In the genomic region with DNA sequence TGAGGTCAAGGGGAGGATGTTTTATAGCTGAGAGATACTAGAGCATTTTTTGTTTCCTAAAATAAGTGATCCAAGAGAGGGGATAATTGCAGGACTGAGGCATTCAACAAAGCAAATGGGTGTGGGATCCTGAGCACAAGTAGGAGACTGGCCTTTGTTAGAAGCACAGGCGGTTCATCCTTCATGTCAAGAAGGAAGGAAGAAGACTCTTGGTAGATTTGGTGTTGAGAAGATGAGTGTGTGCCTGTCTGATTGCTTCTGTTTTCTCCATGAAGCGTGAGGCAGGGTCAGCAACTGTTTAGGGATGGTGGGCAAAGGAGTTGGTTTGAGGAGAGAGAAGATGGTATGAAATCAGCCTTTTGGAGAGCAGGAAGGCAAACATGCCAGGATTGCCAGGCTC, we compare ENCODE assay signal across 38 cellular contexts. TPM values are rescaled to one million over a fixed set of nuclear protein-coding genes. Genes with fewer than 3 reads are reported as not detected.
"Had no signal": no experiment of that assay in that cellular context is flagged by ENCODE, and none has a peak within 500 bp of the region (broad histone marks: within the 10 kb centered on the region; RNA-seq: fewer than 3 reads in every experiment).

No MANE protein-coding gene starts in this region.

- FAIRE-seq: astrocyte, TTC549 had no signal

- H3K27ac ChIP-seq: adrenal gland, body of pancreas, brain microvascular endothelial cell, breast epithelium, VCaP had no signal

- H3K4me3 Mint-ChIP-seq: activated B cell treated with CpG ODN at 0.5 μM for 24 hours; activated CD4-positive, alpha-beta memory T cell treated with anti-CD3 and anti-CD28 coated beads for 36 hours; activated CD4-positive, alpha-beta T cell treated with anti-CD3 and anti-CD28 coated beads, Interleukin-2, amount 10 ng/mL, durations not matched to agents 24 days and 14 days; activated CD8-positive, alpha-beta T cell treated with anti-CD3 and anti-CD28 coated beads for 36 hours; activated naive CD4-positive, alpha-beta T cell treated with anti-CD3 and anti-CD28 coated beads for 36 hours; activated naive CD8-positive, alpha-beta T cell treated with anti-CD3 and anti-CD28 coated beads for 36 hours; activated T-cell treated with anti-CD3 and anti-CD28 coated beads, Interleukin-2, amount 50 U/mL, for 4 hours; activated T-cell treated with anti-CD3 and anti-CD28 coated beads, Interleukin-2, amount 50 U/mL, for 72 hours; activated T-helper 1 cell treated with anti-CD3 and anti-CD28 coated beads, Interleukin-12 subunit alpha, Interleukin-12 subunit beta, Interleukin-2, Interleukin-4 antibody, amounts not matched to agents 30 ng/mL and 10 ng/mL and 1 ng/mL, durations not matched to agents 14 hours and 24 hours and 36 hours; activated T-helper 17 cell treated with anti-CD3 and anti-CD28 coated beads, Interleukin-2, amount 50 U/mL, for 72 hours; T-helper 1 cell treated with Interleukin-12 subunit alpha and Interleukin-12 subunit beta and Interleukin-4 antibody, amounts not matched to agents 30 μg/mL and 1 μg/mL, for 36 hours; T-helper 2 cell treated with Interferon-gamma antibody and Interleukin-4, amounts not matched to agents 5 μg/mL and 100 μg/mL, for 36 hours had no signal

- H3K36me3 ChIP-seq: adrenal gland, brain microvascular endothelial cell, breast epithelium had no signal

- H3K9me3 ChIP-seq: adrenal gland, body of pancreas, breast epithelium had no signal

- H3K4me1 ChIP-seq: adrenal gland, body of pancreas, breast epithelium had no signal

- H3K27me3 Mint-ChIP-seq: activated B cell treated with CpG ODN at 0.5 μM for 24 hours; activated CD4-positive, alpha-beta memory T cell treated with anti-CD3 and anti-CD28 coated beads for 36 hours; activated CD4-positive, alpha-beta T cell treated with anti-CD3 and anti-CD28 coated beads, Interleukin-2, amount 10 ng/mL, durations not matched to agents 24 days and 14 days; activated CD8-positive, alpha-beta T cell treated with anti-CD3 and anti-CD28 coated beads for 36 hours; activated naive CD8-positive, alpha-beta T cell treated with anti-CD3 and anti-CD28 coated beads for 36 hours; activated T-helper 17 cell treated with anti-CD3 and anti-CD28 coated beads, Interleukin-2, amount 50 U/mL, for 72 hours had no signal

- H3K4me1 Mint-ChIP-seq: activated B cell treated with CpG ODN at 0.5 μM for 24 hours; activated naive CD8-positive, alpha-beta T cell treated with anti-CD3 and anti-CD28 coated beads for 36 hours; activated T-helper 17 cell treated with anti-CD3 and anti-CD28 coated beads, Interleukin-2, amount 50 U/mL, for 72 hours had no signal

- H3K4me3 ChIP-seq: adrenal gland, body of pancreas, breast epithelium had no signal

- H3K27ac Mint-ChIP-seq: activated B cell treated with CpG ODN at 0.5 μM for 24 hours; activated CD4-positive, alpha-beta memory T cell treated with anti-CD3 and anti-CD28 coated beads for 36 hours; activated CD8-positive, alpha-beta T cell treated with anti-CD3 and anti-CD28 coated beads for 36 hours; activated naive CD4-positive, alpha-beta T cell treated with anti-CD3 and anti-CD28 coated beads for 36 hours; activated naive CD4-positive, alpha-beta T cell treated with anti-CD3 and anti-CD28 coated beads, Interleukin-2, amount 50 U/mL, for 72 hours; activated naive CD8-positive, alpha-beta T cell treated with anti-CD3 and anti-CD28 coated beads for 36 hours; activated T-cell treated with anti-CD3 and anti-CD28 coated beads, Interleukin-2, amount 50 U/mL, for 72 hours; activated T-helper 1 cell treated with anti-CD3 and anti-CD28 coated beads, Interleukin-12 subunit alpha, Interleukin-12 subunit beta, Interleukin-2, Interleukin-4 antibody, amounts not matched to agents 30 ng/mL and 10 ng/mL and 1 ng/mL, durations not matched to agents 14 hours and 24 hours and 36 hours; activated T-helper 17 cell treated with anti-CD3 and anti-CD28 coated beads, Interleukin-2, amount 50 U/mL, for 72 hours; T-helper 1 cell treated with Interleukin-12 subunit alpha and Interleukin-12 subunit beta and Interleukin-4 antibody, amounts not matched to agents 30 μg/mL and 1 μg/mL, for 36 hours; T-helper 2 cell treated with Interferon-gamma antibody and Interleukin-4, amounts not matched to agents 5 μg/mL and 100 μg/mL, for 36 hours had no signal

- H3K27me3 ChIP-seq: adrenal gland, body of pancreas, brain microvascular endothelial cell, breast epithelium had no signal

- ATAC-seq: activated CD8-positive, alpha-beta T cell treated with anti-CD3 and anti-CD28 coated beads for 36 hours; activated T-cell treated with anti-CD3 and anti-CD28 coated beads, Interleukin-2, amount 50 U/mL, for 4 hours; activated T-cell treated with anti-CD3 and anti-CD28 coated beads, Interleukin-2, amount 50 U/mL, for 72 hours; activated T-helper 17 cell treated with anti-CD3 and anti-CD28 coated beads, Interleukin-2, amount 50 U/mL, for 72 hours; body of pancreas had no signal

- DNase-seq: activated B cell treated with CpG ODN at 0.5 μM for 24 hours; activated CD4-positive, alpha-beta memory T cell treated with anti-CD3 and anti-CD28 coated beads for 36 hours; activated CD4-positive, alpha-beta T cell treated with anti-CD3 and anti-CD28 coated beads for 4 hours; activated CD4-positive, alpha-beta T cell treated with anti-CD3 and anti-CD28 coated beads, Interleukin-2, amount 10 ng/mL, durations not matched to agents 24 days and 14 days; activated CD4-positive, alpha-beta T cell treated with anti-CD3 and anti-CD28 coated beads, Interleukin-2, amount 50 U/mL, for 1 hour; activated CD4-positive, alpha-beta T cell treated with anti-CD3 and anti-CD28 coated beads, Interleukin-2, amount 50 U/mL, for 4 hours; activated CD4-positive, CD25-positive, alpha-beta regulatory T cell treated with anti-CD3 and anti-CD28 coated beads, Interleukin-2, amount 50 U/mL, for 72 hours; activated CD8-positive, alpha-beta memory T cell treated with anti-CD3 and anti-CD28 coated beads, Interleukin-2, amount 50 U/mL, for 4 hours; activated CD8-positive, alpha-beta T cell treated with anti-CD3 and anti-CD28 coated beads for 36 hours; activated effector memory CD4-positive, alpha-beta T cell treated with anti-CD3 and anti-CD28 coated beads, Interleukin-2, amount 50 U/mL, for 16 hours; activated gamma-delta T cell treated with Interleukin-2 at 50 U/mL for 16 hours; activated naive CD4-positive, alpha-beta T cell; activated naive CD4-positive, alpha-beta T cell treated with anti-CD3 and anti-CD28 coated beads for 36 hours; activated naive CD4-positive, alpha-beta T cell treated with anti-CD3 and anti-CD28 coated beads, Interleukin-2, amount 50 U/mL, for 16 hours; activated naive CD8-positive, alpha-beta T cell treated with anti-CD3 and anti-CD28 coated beads for 36 hours; activated T-cell treated with anti-CD3 and anti-CD28 coated beads for 4 hours; activated T-cell treated with anti-CD3 and anti-CD28 coated beads, Interleukin-2, amount 50 U/mL, for 1 hour; activated T-cell treated with anti-CD3 and anti-CD28 coated beads, Interleukin-2, amount 50 U/mL, for 4 hours; activated T-cell treated with anti-CD3 and anti-CD28 coated beads, Interleukin-2, amount 50 U/mL, for 72 hours; adrenal gland; amniotic stem cell; aorta; body of pancreas; brain microvascular endothelial cell; central memory CD4-positive, alpha-beta T cell; T-helper 1 cell; T-helper 2 cell; T-helper 9 cell had no signal

- H3K9me3 Mint-ChIP-seq: activated B cell treated with CpG ODN at 0.5 μM for 24 hours; activated CD4-positive, alpha-beta memory T cell treated with anti-CD3 and anti-CD28 coated beads for 36 hours; activated CD4-positive, alpha-beta T cell treated with anti-CD3 and anti-CD28 coated beads, Interleukin-2, amount 10 ng/mL, durations not matched to agents 24 days and 14 days; activated CD8-positive, alpha-beta T cell treated with anti-CD3 and anti-CD28 coated beads for 36 hours; activated naive CD4-positive, alpha-beta T cell treated with anti-CD3 and anti-CD28 coated beads for 36 hours; activated naive CD4-positive, alpha-beta T cell treated with anti-CD3 and anti-CD28 coated beads, Interleukin-2, amount 50 U/mL, for 72 hours; activated naive CD8-positive, alpha-beta T cell treated with anti-CD3 and anti-CD28 coated beads for 36 hours; activated T-cell treated with anti-CD3 and anti-CD28 coated beads, Interleukin-2, amount 50 U/mL, for 4 hours; activated T-cell treated with anti-CD3 and anti-CD28 coated beads, Interleukin-2, amount 50 U/mL, for 72 hours; activated T-helper 1 cell treated with anti-CD3 and anti-CD28 coated beads, Interleukin-12 subunit alpha, Interleukin-12 subunit beta, Interleukin-2, Interleukin-4 antibody, amounts not matched to agents 30 ng/mL and 10 ng/mL and 1 ng/mL, durations not matched to agents 14 hours and 24 hours and 36 hours; activated T-helper 17 cell treated with anti-CD3 and anti-CD28 coated beads, Interleukin-2, amount 50 U/mL, for 72 hours; T-helper 1 cell treated with Interleukin-12 subunit alpha and Interleukin-12 subunit beta and Interleukin-4 antibody, amounts not matched to agents 30 μg/mL and 1 μg/mL, for 36 hours; T-helper 2 cell treated with Interferon-gamma antibody and Interleukin-4, amounts not matched to agents 5 μg/mL and 100 μg/mL, for 36 hours had no signal

RNA-seq across cellular contexts. Expression of gene SMKR1, which starts 40.5 kb away (rescaled TPM):
- total RNA-seq: aorta, astrocyte, breast epithelium, cardiac septum had no signal
